Comparison of ENCODE assay signal across 39 cellular contexts in genomic region chr3:194991338-194991654, GRCh38.
"Had no signal": no experiment of that assay in that cellular context is flagged by ENCODE, and none has a peak within 500 bp of the region (broad histone marks: within the 10 kb centered on the region; RNA-seq: fewer than 3 reads in every experiment).

No MANE protein-coding gene starts in this region.

- H3K36me3 ChIP-seq: adrenal gland, ascending aorta, brain microvascular endothelial cell, breast epithelium, cardiac muscle cell had no signal

- H3K9me3 ChIP-seq: adrenal gland, ascending aorta, body of pancreas, breast epithelium had no signal

- H3K27ac ChIP-seq: adrenal gland, ascending aorta, body of pancreas, brain microvascular endothelial cell, breast epithelium, cardiac muscle cell had no signal

- H3K36me3 Mint-ChIP-seq: activated naive CD4-positive, alpha-beta T cell treated with anti-CD3 and anti-CD28 coated beads, Interleukin-2, amount 10 ng/mL, durations not matched to agents 7 days and 5 days; activated naive CD4-positive, alpha-beta T cell treated with anti-CD3 and anti-CD28 coated beads, Interleukin-2, amount 50 U/mL, for 24 hours; activated naive CD4-positive, alpha-beta T cell treated with anti-CD3 and anti-CD28 coated beads, Interleukin-2, amount 50 U/mL, for 72 hours; activated naive CD8-positive, alpha-beta T cell; activated naive CD8-positive, alpha-beta T cell treated with anti-CD3 and anti-CD28 coated beads for 36 hours; activated naive CD8-positive, alpha-beta T cell treated with anti-CD3 and anti-CD28 coated beads, Interleukin-2, amount 10 ng/mL, durations not matched to agents 7 days and 5 days; brain had no signal

- FAIRE-seq: astrocyte, bronchial epithelial cell had no signal

- H3K27ac Mint-ChIP-seq: activated naive CD4-positive, alpha-beta T cell treated with anti-CD3 and anti-CD28 coated beads, Interleukin-2, amount 10 ng/mL, durations not matched to agents 7 days and 5 days; activated naive CD4-positive, alpha-beta T cell treated with anti-CD3 and anti-CD28 coated beads, Interleukin-2, amount 50 U/mL, for 24 hours; activated naive CD4-positive, alpha-beta T cell treated with anti-CD3 and anti-CD28 coated beads, Interleukin-2, amount 50 U/mL, for 72 hours; activated naive CD8-positive, alpha-beta T cell; activated naive CD8-positive, alpha-beta T cell treated with anti-CD3 and anti-CD28 coated beads for 36 hours; activated naive CD8-positive, alpha-beta T cell treated with anti-CD3 and anti-CD28 coated beads, Interleukin-2, amount 10 ng/mL, durations not matched to agents 7 days and 5 days; activated naive CD8-positive, alpha-beta T cell treated with anti-CD3 and anti-CD28 coated beads, Interleukin-2, amount 50 U/mL, for 24 hours; activated T-cell treated with anti-CD3 and anti-CD28 coated beads, Interleukin-2, amount 50 U/mL, for 24 hours; activated T-cell treated with anti-CD3 and anti-CD28 coated beads, Interleukin-2, amount 50 U/mL, for 72 hours; activated T-helper 1 cell treated with anti-CD3 and anti-CD28 coated beads, Interleukin-12 subunit alpha, Interleukin-12 subunit beta, Interleukin-2, Interleukin-4 antibody, amounts not matched to agents 30 ng/mL and 10 ng/mL and 1 ng/mL, durations not matched to agents 14 hours and 24 hours and 36 hours; activated T-helper 17 cell treated with anti-CD3 and anti-CD28 coated beads, Interleukin-2, amount 50 U/mL, for 72 hours; activated T-helper 2 cell treated with anti-CD3 and anti-CD28 coated beads, Interferon-gamma antibody, Interleukin-2, Interleukin-4, amounts not matched to agents 10 μg/mL and 5 μg/mL and 100 μg/mL, durations not matched to agents 14 hours and 24 hours and 36 hours; brain had no signal

- DNase-seq: activated effector memory CD4-positive, alpha-beta T cell treated with anti-CD3 and anti-CD28 coated beads, Interleukin-2, amount 50 U/mL, for 16 hours; activated effector memory CD4-positive, alpha-beta T cell treated with Interleukin-2 at 50 U/mL for 16 hours; activated gamma-delta T cell; activated gamma-delta T cell treated with Interleukin-2 at 50 U/mL for 16 hours; activated naive CD4-positive, alpha-beta T cell; activated naive CD4-positive, alpha-beta T cell treated with anti-CD3 and anti-CD28 coated beads, Interleukin-2, amount 10 ng/mL, durations not matched to agents 7 days and 5 days; activated naive CD4-positive, alpha-beta T cell treated with anti-CD3 and anti-CD28 coated beads, Interleukin-2, amount 50 U/mL, for 16 hours; activated naive CD4-positive, alpha-beta T cell treated with Interleukin-2 at 50 U/mL for 16 hours; activated naive CD8-positive, alpha-beta T cell treated with anti-CD3 and anti-CD28 coated beads for 36 hours; activated naive CD8-positive, alpha-beta T cell treated with anti-CD3 and anti-CD28 coated beads, Interleukin-2, amount 10 ng/mL, durations not matched to agents 7 days and 5 days; activated naive CD8-positive, alpha-beta T cell treated with anti-CD3 and anti-CD28 coated beads, Interleukin-2, amount 50 U/mL, for 24 hours; activated T-cell treated with anti-CD3 and anti-CD28 coated beads, Interleukin-2, amount 50 U/mL, for 1 hour; activated T-cell treated with anti-CD3 and anti-CD28 coated beads, Interleukin-2, amount 50 U/mL, for 24 hours; activated T-cell treated with anti-CD3 and anti-CD28 coated beads, Interleukin-2, amount 50 U/mL, for 4 hours; activated T-cell treated with anti-CD3 and anti-CD28 coated beads, Interleukin-2, amount 50 U/mL, for 48 hours; activated T-cell treated with anti-CD3 and anti-CD28 coated beads, Interleukin-2, amount 50 U/mL, for 72 hours; adrenal gland; amniotic stem cell; amygdala; anterior cingulate cortex; aorta; body of pancreas; brain microvascular endothelial cell; caudate nucleus; central memory CD4-positive, alpha-beta T cell; cerebellar nuclear complex had no signal

- ATAC-seq: activated naive CD4-positive, alpha-beta T cell treated with anti-CD3 and anti-CD28 coated beads, Interleukin-2, amount 50 U/mL, for 72 hours; activated naive CD8-positive, alpha-beta T cell treated with anti-CD3 and anti-CD28 coated beads, Interleukin-2, amount 50 U/mL, for 24 hours; activated T-cell treated with anti-CD3 and anti-CD28 coated beads, Interleukin-2, amount 50 U/mL, for 4 hours; activated T-cell treated with anti-CD3 and anti-CD28 coated beads, Interleukin-2, amount 50 U/mL, for 72 hours; body of pancreas had no signal

- H3K4me3 Mint-ChIP-seq: activated naive CD4-positive, alpha-beta T cell treated with anti-CD3 and anti-CD28 coated beads, Interleukin-2, amount 10 ng/mL, durations not matched to agents 7 days and 5 days; activated naive CD4-positive, alpha-beta T cell treated with anti-CD3 and anti-CD28 coated beads, Interleukin-2, amount 50 U/mL, for 24 hours; activated naive CD8-positive, alpha-beta T cell; activated naive CD8-positive, alpha-beta T cell treated with anti-CD3 and anti-CD28 coated beads for 36 hours; activated naive CD8-positive, alpha-beta T cell treated with anti-CD3 and anti-CD28 coated beads, Interleukin-2, amount 10 ng/mL, durations not matched to agents 7 days and 5 days; activated naive CD8-positive, alpha-beta T cell treated with anti-CD3 and anti-CD28 coated beads, Interleukin-2, amount 50 U/mL, for 24 hours; activated T-cell treated with anti-CD3 and anti-CD28 coated beads, Interleukin-2, amount 50 U/mL, for 24 hours; activated T-cell treated with anti-CD3 and anti-CD28 coated beads, Interleukin-2, amount 50 U/mL, for 4 hours; activated T-cell treated with anti-CD3 and anti-CD28 coated beads, Interleukin-2, amount 50 U/mL, for 72 hours; activated T-helper 1 cell treated with anti-CD3 and anti-CD28 coated beads, Interleukin-12 subunit alpha, Interleukin-12 subunit beta, Interleukin-2, Interleukin-4 antibody, amounts not matched to agents 30 ng/mL and 10 ng/mL and 1 ng/mL, durations not matched to agents 14 hours and 24 hours and 36 hours; activated T-helper 17 cell treated with anti-CD3 and anti-CD28 coated beads, Interleukin-2, amount 50 U/mL, for 72 hours; brain; central memory CD8-positive, alpha-beta T cell had no signal

- H3K4me1 Mint-ChIP-seq: activated naive CD4-positive, alpha-beta T cell treated with anti-CD3 and anti-CD28 coated beads, Interleukin-2, amount 10 ng/mL, durations not matched to agents 7 days and 5 days; activated naive CD4-positive, alpha-beta T cell treated with anti-CD3 and anti-CD28 coated beads, Interleukin-2, amount 50 U/mL, for 24 hours; activated naive CD8-positive, alpha-beta T cell treated with anti-CD3 and anti-CD28 coated beads, Interleukin-2, amount 10 ng/mL, durations not matched to agents 7 days and 5 days; activated naive CD8-positive, alpha-beta T cell treated with anti-CD3 and anti-CD28 coated beads, Interleukin-2, amount 50 U/mL, for 24 hours; activated T-helper 17 cell treated with anti-CD3 and anti-CD28 coated beads, Interleukin-2, amount 50 U/mL, for 72 hours; central memory CD8-positive, alpha-beta T cell had no signal

- H3K4me3 ChIP-seq: adrenal gland, ascending aorta, body of pancreas, breast epithelium, cardiac muscle cell had no signal

- H3K4me1 ChIP-seq: adrenal gland, ascending aorta, body of pancreas, breast epithelium had no signal

- H3K9me3 Mint-ChIP-seq: activated naive CD4-positive, alpha-beta T cell treated with anti-CD3 and anti-CD28 coated beads, Interleukin-2, amount 10 ng/mL, durations not matched to agents 7 days and 5 days; activated naive CD4-positive, alpha-beta T cell treated with anti-CD3 and anti-CD28 coated beads, Interleukin-2, amount 50 U/mL, for 24 hours; activated naive CD4-positive, alpha-beta T cell treated with anti-CD3 and anti-CD28 coated beads, Interleukin-2, amount 50 U/mL, for 72 hours; activated naive CD8-positive, alpha-beta T cell treated with anti-CD3 and anti-CD28 coated beads for 36 hours; activated naive CD8-positive, alpha-beta T cell treated with anti-CD3 and anti-CD28 coated beads, Interleukin-2, amount 10 ng/mL, durations not matched to agents 7 days and 5 days; activated naive CD8-positive, alpha-beta T cell treated with anti-CD3 and anti-CD28 coated beads, Interleukin-2, amount 50 U/mL, for 24 hours; activated T-cell treated with anti-CD3 and anti-CD28 coated beads, Interleukin-2, amount 50 U/mL, for 24 hours; activated T-cell treated with anti-CD3 and anti-CD28 coated beads, Interleukin-2, amount 50 U/mL, for 4 hours; activated T-cell treated with anti-CD3 and anti-CD28 coated beads, Interleukin-2, amount 50 U/mL, for 72 hours; activated T-helper 1 cell treated with anti-CD3 and anti-CD28 coated beads, Interleukin-12 subunit alpha, Interleukin-12 subunit beta, Interleukin-2, Interleukin-4 antibody, amounts not matched to agents 30 ng/mL and 10 ng/mL and 1 ng/mL, durations not matched to agents 14 hours and 24 hours and 36 hours; activated T-helper 17 cell treated with anti-CD3 and anti-CD28 coated beads, Interleukin-2, amount 50 U/mL, for 72 hours; activated T-helper 2 cell treated with anti-CD3 and anti-CD28 coated beads, Interferon-gamma antibody, Interleukin-2, Interleukin-4, amounts not matched to agents 10 μg/mL and 5 μg/mL and 100 μg/mL, durations not matched to agents 14 hours and 24 hours and 36 hours; brain; central memory CD8-positive, alpha-beta T cell had no signal

- H3K27me3 ChIP-seq: adrenal gland, ascending aorta, body of pancreas, brain microvascular endothelial cell, breast epithelium, cardiac muscle cell had no signal

- H3K27me3 Mint-ChIP-seq: activated naive CD4-positive, alpha-beta T cell treated with anti-CD3 and anti-CD28 coated beads, Interleukin-2, amount 50 U/mL, for 24 hours had no signal
